ENCODE assay signal across 30 cellular contexts in the genomic region with DNA sequence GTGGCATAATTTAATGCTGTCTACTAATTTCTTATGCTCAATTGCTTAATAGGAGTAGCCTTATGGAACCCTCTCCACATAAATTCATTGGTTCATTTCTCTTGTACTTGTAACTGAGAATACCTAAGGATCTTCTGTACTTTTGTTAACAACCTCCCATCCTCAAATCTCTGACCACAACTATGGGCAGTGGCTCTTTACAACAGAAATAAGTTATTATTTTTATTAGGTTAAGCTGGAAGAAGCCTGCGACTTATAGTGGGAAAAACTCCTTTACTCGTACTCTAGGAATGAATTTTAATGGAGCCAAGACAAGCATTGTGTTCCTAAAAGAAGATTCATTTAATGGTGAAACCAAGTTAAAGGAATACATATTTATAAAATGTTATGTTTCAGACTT.
A peak's percentile ranks its signal among the peaks of the same experiment; 100 is the strongest.
DNase-seq lines count a peak whose midpoint lies in the region; ATAC-seq, FAIRE-seq and TF ChIP-seq lines count a peak whose summit lies in the region.
"Had no signal": no experiment of that assay in that cellular context is flagged by ENCODE, and none has a peak within 500 bp of the region (broad histone marks: within the 10 kb centered on the region; RNA-seq: fewer than 3 reads in every experiment).

No MANE protein-coding gene starts in this region.

- H3K36me3 ChIP-seq in SK-N-SH (replicated peaks in 1 of 2; ENCODE audit: control insufficient read depth in 1 of 2, insufficient read depth in 2 of 2, low read length in 1 of 2) = no peaks in the 10 kb centered on the region
- H3K36me3 ChIP-seq in astrocyte (ENCODE audit: insufficient read depth, low read length) = no peaks in the 10 kb centered on the region
- no peaks in the 10 kb centered on the region for H3K36me3 ChIP-seq in transverse colon
- H3K36me3 ChIP-seq: BE2C, heart left ventricle, right lobe of liver, suprapubic skin had no signal

- H3K79me2 ChIP-seq in SK-N-SH (ENCODE audit: insufficient read depth) = no peaks in the 10 kb centered on the region
- no peaks in the 10 kb centered on the region for H3K79me2 ChIP-seq in astrocyte (ENCODE audit: insufficient read depth, low read length)

- no peaks in the 10 kb centered on the region for H3K36me3 Mint-ChIP-seq in astrocyte (ENCODE audit: low read depth, unreplicated experiment)

- H3K27me3 ChIP-seq in SK-N-SH (ENCODE audit: insufficient read depth) (no peaks in the 10 kb centered on the region), astrocyte (ENCODE audit: insufficient read depth, low read length) (no peaks in the 10 kb centered on the region), transverse colon (no peaks in the 10 kb centered on the region)
- H3K27me3 ChIP-seq: BE2C, foreskin keratinocyte, heart left ventricle, right lobe of liver, suprapubic skin had no signal

- CTCF ChIA-PET in SK-N-SH (lab: Yijun Ruan, JAX) = no interaction called here

- H3K9me3 Mint-ChIP-seq in astrocyte (ENCODE audit: unreplicated experiment) = peaks cover 6% of the 10 kb centered on the region
- H3K9me3 Mint-ChIP-seq: activated CD4-positive, alpha-beta T cell treated with anti-CD3 and anti-CD28 coated beads, Interleukin-2, amount 10 ng/mL, durations not matched to agents 24 days and 14 days; neural crest cell had no signal

- peaks cover 28% of the 10 kb centered on the region for H3F3A ChIP-seq in SK-N-SH (replicated peaks; ENCODE audit: insufficient read depth)

- no peak for DNase-seq in SK-N-SH
- peak; percentile 44 for DNase-seq in astrocyte (ENCODE audit: low read depth)
- DNase-seq in iris pigment epithelial cell (ENCODE audit: low read depth) = peak; percentile 42
- DNase-seq in transverse colon = no peak
- no peak for DNase-seq in NCI-H446 (lab: John Stamatoyannopoulos, UW)
- DNase-seq: 8988T; activated CD4-positive, alpha-beta T cell treated with anti-CD3 and anti-CD28 coated beads, Interleukin-2, amount 10 ng/mL, durations not matched to agents 24 days and 14 days; activated naive CD4-positive, alpha-beta T cell; activated T-cell treated with anti-CD3 and anti-CD28 coated beads, Interleukin-2, amount 50 U/mL, for 72 hours; BE2C; DMS53; GF-D8; heart left ventricle; left colon; MM.1S; NCI-H2029 treated with DMSO at 0.1 percent for 48 hours; NCI-H2227 treated with DMSO at 0.1 percent for 48 hours; NCI-H748 treated with DMSO at 0.1 percent for 48 hours; right lobe of liver; stimulated activated CD4-positive, alpha-beta T cell treated with anti-CD3 and anti-CD28 coated beads, Interleukin-4, amount 100 ng/mL, for 4 hours; stimulated activated naive CD4-positive, alpha-beta T cell; T-helper 9 cell had no signal

- H3K27me3 Mint-ChIP-seq in astrocyte (ENCODE audit: low read depth, unreplicated experiment) = no peaks in the 10 kb centered on the region
- H3K27me3 Mint-ChIP-seq: activated CD4-positive, alpha-beta T cell treated with anti-CD3 and anti-CD28 coated beads, Interleukin-2, amount 10 ng/mL, durations not matched to agents 24 days and 14 days had no signal

- H4K20me1 ChIP-seq in SK-N-SH (ENCODE audit: insufficient read depth) = no peaks in the 10 kb centered on the region
- H4K20me1 ChIP-seq in astrocyte (ENCODE audit: insufficient read depth, low read length) = no peaks in the 10 kb centered on the region

- peak overlapping the region; percentile 57 to 65; a peak in 3 of 4 replicates for H3K27ac ChIP-seq in SK-N-SH (ENCODE audit: low read depth in 2 of 2, low read length in 1 of 2)
- peak overlapping the region; percentile 24 for H3K27ac ChIP-seq in astrocyte (ENCODE audit: low read depth, low read length)
- H3K27ac ChIP-seq in transverse colon = no peak overlapping the region
- H3K27ac ChIP-seq: foreskin keratinocyte, heart left ventricle, right lobe of liver, suprapubic skin, VCaP had no signal

- 7% methylated on average over 2 of the region's 2 CpGs for WGBS in SK-N-SH (ENCODE audit: low lambda C conversion rate)
- WGBS in transverse colon (ENCODE audit: low coverage in 1 of 2), 2 donors = 34 to 78% methylated on average over 2 of the region's 2 CpGs

- H3K4me2 ChIP-seq in SK-N-SH (peak overlapping the region; percentile 44; the same call in 1 of the 2 replicates), astrocyte (ENCODE audit: low read length) (no peak overlapping the region)

- no peaks in the 10 kb centered on the region for H3K9me3 ChIP-seq in SK-N-SH
- H3K9me3 ChIP-seq in astrocyte (ENCODE audit: insufficient read depth, low read depth, low read length) = no peaks in the 10 kb centered on the region
- H3K9me3 ChIP-seq in transverse colon = no peaks in the 10 kb centered on the region
- H3K9me3 ChIP-seq: BE2C, heart left ventricle, right lobe of liver, suprapubic skin had no signal

- H3K4me1 ChIP-seq in SK-N-SH (ENCODE audit: control insufficient read depth in 1 of 2, insufficient read depth in 2 of 2, low read depth in 1 of 2, low read length in 1 of 2) (peaks cover 0 to 28% of the 10 kb centered on the region in 2 experiments; a peak in 1 of 4 replicates), astrocyte (ENCODE audit: insufficient read depth, low read length) (peaks cover 27% of the 10 kb centered on the region), transverse colon (peaks cover 0 to 5% (median 0%) of the 10 kb centered on the region in 4 donors)
- H3K4me1 ChIP-seq: BE2C, foreskin keratinocyte, right lobe of liver, suprapubic skin had no signal

- H3K4me3 Mint-ChIP-seq in astrocyte (ENCODE audit: unreplicated experiment) = no peak overlapping the region
- H3K4me3 Mint-ChIP-seq: activated CD4-positive, alpha-beta T cell treated with anti-CD3 and anti-CD28 coated beads, Interleukin-2, amount 10 ng/mL, durations not matched to agents 24 days and 14 days; activated T-cell treated with anti-CD3 and anti-CD28 coated beads, Interleukin-2, amount 50 U/mL, for 72 hours; neural crest cell had no signal

- H3K9ac ChIP-seq in SK-N-SH (peak overlapping the region; percentile 0; the same call in 1 of the 2 replicates), astrocyte (ENCODE audit: low read length) (no peak overlapping the region)

- no peak overlapping the region for H3K27ac Mint-ChIP-seq in astrocyte (ENCODE audit: unreplicated experiment)
- H3K27ac Mint-ChIP-seq: activated CD4-positive, alpha-beta T cell treated with anti-CD3 and anti-CD28 coated beads, Interleukin-2, amount 10 ng/mL, durations not matched to agents 24 days and 14 days; activated T-cell treated with anti-CD3 and anti-CD28 coated beads, Interleukin-2, amount 50 U/mL, for 72 hours had no signal

- intact Hi-C loops in transverse colon (cut with DNase I; ENCODE audit: low total_unique reads) = no loop called here

- TF ChIP-seq POLR2A in transverse colon (IDR thresholded peaks at IDR 0.05) = no peak

- POLR2A ChIA-PET in SK-N-SH (lab: Yijun Ruan, JAX) = no interaction called here

- no peak for TF ChIP-seq EP300 in SK-N-SH (IDR thresholded peaks at IDR 0.05; ENCODE audit: borderline replicate concordance in 1 of 2, low read depth in 1 of 2, low read length in 1 of 2)
- no peak for TF ChIP-seq EP300 in transverse colon (IDR thresholded peaks at IDR 0.05; ENCODE audit: low read depth)

- no peak; the same call in 2 of the 3 replicates for ATAC-seq in SK-N-SH treated with all-trans-retinoic acid at 6 μM for 48 hours
- ATAC-seq in GM21390 (IDR thresholded peaks at IDR 0.05; ENCODE audit: unreplicated experiment) = no peak
- ATAC-seq in HG03342 (IDR thresholded peaks at IDR 0.05; ENCODE audit: unreplicated experiment) = no peak
- ATAC-seq: activated T-cell treated with anti-CD3 and anti-CD28 coated beads, Interleukin-2, amount 50 U/mL, for 72 hours; heart left ventricle; left colon; right lobe of liver had no signal

- TF ChIP-seq RAD21 in SK-N-SH (IDR thresholded peaks at IDR 0.05; ENCODE audit: low read length) = no peak

- in situ Hi-C loops in transverse colon (cut with MboI; ENCODE audit: low pct_ligation_motif_present in 1 of 4, low pct_unique_long_range_greater_than_20kb in 1 of 4, low sequenced_read_pairs in 3 of 4) = no loop called here

- no peaks in the 10 kb centered on the region for H3K9me2 ChIP-seq in SK-N-SH

- TF ChIP-seq CTCF in SK-N-SH (IDR thresholded peaks at IDR 0.05) (no peak), astrocyte (IDR thresholded peaks at IDR 0.05; ENCODE audit: insufficient read depth, low read depth, low read length) (no peak), transverse colon (IDR thresholded peaks at IDR 0.05) (no peak)

- peaks cover 38% of the 10 kb centered on the region for H3K4me1 Mint-ChIP-seq in astrocyte (ENCODE audit: low read depth, unreplicated experiment)
- H3K4me1 Mint-ChIP-seq: activated CD4-positive, alpha-beta T cell treated with anti-CD3 and anti-CD28 coated beads, Interleukin-2, amount 10 ng/mL, durations not matched to agents 24 days and 14 days had no signal

- FAIRE-seq in astrocyte (lab: Jason Lieb, UNC) = no peak
- FAIRE-seq: GM19239 had no signal

- H2AFZ ChIP-seq in SK-N-SH (ENCODE audit: low read depth) (no peak overlapping the region), astrocyte (ENCODE audit: low read depth, low read length) (no peak overlapping the region)

- H3K4me3 ChIP-seq in SK-N-SH (ENCODE audit: low read depth in 2 of 2, low read length in 1 of 2) = peak overlapping the region; percentile 33 to 47; a peak in 1 of 4 replicates
- no peak overlapping the region for H3K4me3 ChIP-seq in astrocyte (ENCODE audit: insufficient read depth, low read depth, low read length)
- no peak overlapping the region for H3K4me3 ChIP-seq in transverse colon
- H3K4me3 ChIP-seq: heart left ventricle, right lobe of liver, suprapubic skin had no signal

TF ChIP-seq in SK-N-SH, 30 proteins besides CTCF, POLR2A, EP300 and RAD21 (continues in another document):
- no peak for TF ChIP-seq FOSL2 (IDR thresholded peaks at IDR 0.05; ENCODE audit: borderline replicate concordance, low read depth)
- TF ChIP-seq, protein P1, sequence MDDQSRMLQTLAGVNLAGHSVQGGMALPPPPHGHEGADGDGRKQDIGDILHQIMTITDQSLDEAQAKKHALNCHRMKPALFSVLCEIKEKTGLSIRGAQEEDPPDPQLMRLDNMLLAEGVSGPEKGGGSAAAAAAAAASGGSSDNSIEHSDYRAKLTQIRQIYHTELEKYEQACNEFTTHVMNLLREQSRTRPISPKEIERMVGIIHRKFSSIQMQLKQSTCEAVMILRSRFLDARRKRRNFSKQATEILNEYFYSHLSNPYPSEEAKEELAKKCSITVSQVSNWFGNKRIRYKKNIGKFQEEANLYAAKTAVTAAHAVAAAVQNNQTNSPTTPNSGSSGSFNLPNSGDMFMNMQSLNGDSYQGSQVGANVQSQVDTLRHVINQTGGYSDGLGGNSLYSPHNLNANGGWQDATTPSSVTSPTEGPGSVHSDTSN (IDR thresholded peaks at IDR 0.05) = no peak

TF ChIP-seq in SK-N-SH treated with all-trans-retinoic acid at 6 μM for 48 hours, 23 proteins besides CTCF, POLR2A, EP300 and RAD21 (continues in another document):
- no peak for TF ChIP-seq ISL1 (CRISPR knock-in tag; IDR thresholded peaks at IDR 0.05)

Comparison
In these comparisons a context has a peak if more than half of its experiments do, and no peak if none do; other contexts are left out.
1. DNase-seq: peak in astrocyte (single experiment) and iris pigment epithelial cell (single experiment); none in SK-N-SH (single experiment), transverse colon (single experiment) and NCI-H446 (0 of 2).
2. H3K27ac ChIP-seq: peak in SK-N-SH (2 of 2) and astrocyte (single experiment); none in transverse colon (0 of 4).
3. H3K4me3 ChIP-seq: peak in SK-N-SH (2 of 2); none in astrocyte (single experiment) and transverse colon (0 of 4).